ENCODE assay signal across 5 cellular contexts in the genomic region with DNA sequence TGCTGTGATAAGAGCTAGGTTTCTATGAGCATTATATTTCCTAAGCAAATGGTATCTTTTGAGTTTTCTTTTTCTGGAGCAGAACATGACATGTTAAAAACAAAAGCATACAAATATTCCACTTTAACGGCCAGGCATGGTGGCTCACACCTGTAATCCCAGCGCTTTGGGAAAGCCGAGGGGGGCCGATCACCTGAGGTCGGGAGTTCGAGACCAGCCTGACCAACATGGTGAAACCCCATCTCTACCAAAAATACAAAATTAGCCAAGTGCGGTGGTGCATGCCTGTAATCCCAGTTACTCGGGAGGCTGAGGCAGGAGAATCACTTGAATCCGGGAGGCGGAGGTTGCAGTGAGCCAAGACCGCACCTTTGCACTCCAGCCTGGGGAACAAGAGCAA.
DNase-seq lines count a peak whose midpoint lies in the region; ATAC-seq, FAIRE-seq and TF ChIP-seq lines count a peak whose summit lies in the region.
"Not testable (repeated sequence)": the region's sequence is repeated elsewhere in the genome, so short reads cannot be mapped to it uniquely, and the experiment has no call there.

No MANE protein-coding gene starts in this region.

- 90% methylated on average over 11 of the region's 11 CpGs for WGBS in smooth muscle cell (ENCODE audit: low lambda C conversion rate)

- not testable (repeated sequence) for ATAC-seq in sciatic nerve

- not testable (repeated sequence) for H3K9me3 Mint-ChIP-seq in mesothelial cell of epicardium

- DNase-seq in coronary artery (ENCODE audit: low spot score) (peak; percentile 16), kidney (peak; percentile 18), sciatic nerve (ENCODE audit: low spot score) (peak; percentile 23)
- DNase-seq in mesothelial cell of epicardium (ENCODE audit: low spot score in 2 of 2, unreplicated experiment in 2 of 2); smooth muscle cell (lab: John Stamatoyannopoulos, UW; ENCODE audit: unreplicated experiment): not testable (repeated sequence)

- not testable (repeated sequence) for H3K27me3 ChIP-seq in smooth muscle cell (ENCODE audit: low read depth)

- not testable (repeated sequence) for H3K27ac ChIP-seq in coronary artery; kidney (ENCODE audit: low read depth in 2 of 2, low read length in 2 of 2)
- peak overlapping the region; percentile 67 for H3K27ac ChIP-seq in smooth muscle cell (ENCODE audit: low read depth)

- H2AFZ ChIP-seq in smooth muscle cell (ENCODE audit: low read depth) = not testable (repeated sequence)

- peaks cover 50% of the 10 kb centered on the region for H4K20me1 ChIP-seq in smooth muscle cell (ENCODE audit: low read depth)

- peaks cover 19% of the 10 kb centered on the region for H3K36me3 Mint-ChIP-seq in mesothelial cell of epicardium

- H3K36me3 ChIP-seq in kidney (ENCODE audit: control insufficient read depth in 1 of 2, insufficient read depth in 2 of 2, low read length in 2 of 2) = peaks cover 3 to 24% of the 10 kb centered on the region in 2 donors
- H3K36me3 ChIP-seq in smooth muscle cell (ENCODE audit: low read depth) = not testable (repeated sequence)

- not testable (repeated sequence) for FAIRE-seq in kidney (lab: Jason Lieb, UNC)

- not testable (repeated sequence) for H3K4me1 ChIP-seq in kidney (ENCODE audit: control insufficient read depth in 1 of 2, insufficient read depth in 1 of 2, low read depth in 1 of 2, low read length in 2 of 2)
- H3K4me1 ChIP-seq in smooth muscle cell (ENCODE audit: low read depth) = peaks cover 10% of the 10 kb centered on the region

- peaks cover 12% of the 10 kb centered on the region for H3K79me2 ChIP-seq in smooth muscle cell (ENCODE audit: low read depth)

- not testable (repeated sequence) for TF ChIP-seq CTCF in coronary artery (IDR thresholded peaks at IDR 0.05); kidney (IDR thresholded peaks at IDR 0.05; ENCODE audit: borderline replicate concordance, extremely low read depth, insufficient read depth); mesothelial cell of epicardium (IDR thresholded peaks at IDR 0.05; ENCODE audit: unreplicated experiment); smooth muscle cell (IDR thresholded peaks at IDR 0.05; ENCODE audit: borderline replicate concordance, insufficient read depth, poor library complexity, severe bottlenecking)

- not testable (repeated sequence) for H3K4me2 ChIP-seq in smooth muscle cell

- H3K4me3 Mint-ChIP-seq in mesothelial cell of epicardium = not testable (repeated sequence)

- intact Hi-C loops in kidney (cut with DNase I); sciatic nerve (cut with DNase I): not testable (repeated sequence)

- H3K9me3 ChIP-seq in kidney (ENCODE audit: control insufficient read depth in 1 of 2, low read length in 2 of 2); smooth muscle cell (replicated peaks; ENCODE audit: low read depth): not testable (repeated sequence)

- H3K27ac Mint-ChIP-seq in mesothelial cell of epicardium = peak overlapping the region; percentile 80

- peaks cover 85% of the 10 kb centered on the region for H3F3A ChIP-seq in smooth muscle cell (ENCODE audit: low read depth)

- H3K4me1 Mint-ChIP-seq in mesothelial cell of epicardium = peaks cover 37% of the 10 kb centered on the region

- not testable (repeated sequence) for H3K4me3 ChIP-seq in coronary artery; kidney (ENCODE audit: low read length in 2 of 2); smooth muscle cell

- H3K9ac ChIP-seq in kidney (ENCODE audit: low read length in 2 of 2); smooth muscle cell (ENCODE audit: low read depth): not testable (repeated sequence)

- not testable (repeated sequence) for H3K27me3 Mint-ChIP-seq in mesothelial cell of epicardium (ENCODE audit: low read depth)
